ENCODE assay signal across 1 cellular context in the genomic region with DNA sequence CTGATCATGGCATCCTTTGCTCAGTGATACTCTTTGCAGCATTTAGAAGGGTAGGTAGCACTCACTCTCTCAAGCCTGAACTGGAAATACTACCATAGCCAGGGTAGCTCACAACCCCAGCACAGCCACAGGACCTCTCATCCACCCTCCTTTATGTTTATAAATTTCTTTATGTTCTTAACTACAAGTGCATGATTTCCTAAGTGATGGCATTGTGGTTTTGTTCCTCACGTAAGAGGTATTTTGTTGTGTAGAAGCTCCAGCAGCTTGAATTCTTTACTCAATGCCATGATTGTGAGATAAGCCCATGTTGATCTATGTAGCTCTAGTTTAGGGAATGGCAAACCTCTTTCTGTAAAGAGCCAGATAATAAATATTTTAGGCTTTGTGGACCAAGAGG.
TF ChIP-seq lines count a peak whose summit lies in the region.

No MANE protein-coding gene starts in this region.

TF ChIP-seq in IMR-90, 13 proteins besides CTCF, POLR2A, EP300 and RAD21:
- TF ChIP-seq CEBPB (IDR thresholded peaks at IDR 0.05; ENCODE audit: low read depth, low read length) (peak; percentile 78), MAFK (IDR thresholded peaks at IDR 0.05; ENCODE audit: low read depth, low read length) (no peak)
